ENCODE assay signal across 19 cellular contexts in genomic region chr1:38788285-38788684, GRCh38.
"Had no signal": no experiment of that assay in that cellular context is flagged by ENCODE, and none has a peak within 500 bp of the region (broad histone marks: within the 10 kb centered on the region; RNA-seq: fewer than 3 reads in every experiment).

No MANE protein-coding gene starts in this region.

- H3K4me3 Mint-ChIP-seq: central memory CD8-positive, alpha-beta T cell; dendritic cell treated with granulocyte-macrophage colony-stimulating factor and Interleukin-4, amounts not matched to agents 40 ng/mL and 50 ng/mL, for 4 days; memory B cell; mesothelial cell of epicardium; natural killer cell; stimulated activated naive B cell treated with anti-CD40 and anti-IgM and Interleukin-4, amounts not matched to agents 10 μg/mL and 1 μg/mL and 100 μg/mL, for 72 hours; stimulated activated naive CD8-positive, alpha-beta T cell treated with anti-CD3 and anti-CD28 coated beads, Interleukin-15, amount 100 ng/mL, for 72 hours had no signal

- H3K36me3 ChIP-seq: heart left ventricle, left ventricle myocardium inferior, lower lobe of right lung, sigmoid colon, tibial nerve had no signal

- H3K9me3 Mint-ChIP-seq: central memory CD8-positive, alpha-beta T cell; mesothelial cell of epicardium; stimulated activated naive CD8-positive, alpha-beta T cell treated with anti-CD3 and anti-CD28 coated beads, Interleukin-15, amount 100 ng/mL, for 72 hours had no signal

- H3K27ac Mint-ChIP-seq: dendritic cell treated with granulocyte-macrophage colony-stimulating factor and Interleukin-4, amounts not matched to agents 40 ng/mL and 50 ng/mL, for 4 days; memory B cell; mesothelial cell of epicardium; natural killer cell; stimulated activated naive B cell treated with anti-CD40 and anti-IgM and Interleukin-4, amounts not matched to agents 10 μg/mL and 1 μg/mL and 100 μg/mL, for 72 hours; stimulated activated naive CD8-positive, alpha-beta T cell treated with anti-CD3 and anti-CD28 coated beads, Interleukin-15, amount 100 ng/mL, for 72 hours had no signal

- H3K4me1 Mint-ChIP-seq: central memory CD8-positive, alpha-beta T cell; memory B cell; natural killer cell had no signal

- H3K27ac ChIP-seq: heart left ventricle, left ventricle myocardium inferior, lower lobe of right lung, psoas muscle, sigmoid colon, skin epidermis, testis, tibial nerve had no signal

- H3K27me3 ChIP-seq: testis had no signal

- H3K4me1 ChIP-seq: lower lobe of right lung, psoas muscle, testis had no signal

- H3K9me3 ChIP-seq: testis had no signal

- H3K36me3 Mint-ChIP-seq: memory B cell; mesothelial cell of epicardium; natural killer cell; stimulated activated naive B cell treated with anti-CD40 and anti-IgM and Interleukin-4, amounts not matched to agents 10 μg/mL and 1 μg/mL and 100 μg/mL, for 72 hours had no signal

- H3K4me3 ChIP-seq: heart left ventricle, left ventricle myocardium inferior, lower lobe of right lung, psoas muscle, sigmoid colon, skin epidermis, testis, tibial nerve had no signal

- ATAC-seq: heart left ventricle; lower lobe of right lung; natural killer cell; psoas muscle; stimulated activated naive B cell treated with anti-CD40 and anti-IgM and Interleukin-4, amounts not matched to agents 10 μg/mL and 1 μg/mL and 100 μg/mL, for 72 hours; stimulated activated naive CD8-positive, alpha-beta T cell treated with anti-CD3 and anti-CD28 coated beads, Interleukin-15, amount 100 ng/mL, for 72 hours had no signal

- DNase-seq: foreskin melanocyte; heart left ventricle; hippocampal formation; left ventricle myocardium inferior; lower lobe of right lung; natural killer cell; psoas muscle; sigmoid colon; stimulated activated CD4-positive, alpha-beta T cell treated with anti-CD3 and anti-CD28 coated beads, Interleukin-2, amount 100 ng/mL, for 24 hours; stimulated activated CD4-positive, alpha-beta T cell treated with anti-CD3 and anti-CD28 coated beads, Interleukin-4, amount 100 ng/mL, for 4 hours; stimulated activated naive B cell treated with anti-CD40 and anti-IgM and Interleukin-4, amounts not matched to agents 10 μg/mL and 1 μg/mL and 100 μg/mL, for 72 hours; stimulated activated naive CD8-positive, alpha-beta T cell treated with anti-CD3 and anti-CD28 coated beads, Interleukin-15, amount 100 ng/mL, for 72 hours; testis had no signal
